In genomic region chr2:38690499-38691420, GRCh38 we compare ENCODE assay signal across 9 cellular contexts. TPM values are rescaled to one million over a fixed set of nuclear protein-coding genes. Genes with fewer than 3 reads are reported as not detected.
DNase-seq lines count a peak whose midpoint lies in the region; ATAC-seq and TF ChIP-seq lines count a peak whose summit lies in the region.
"Had no signal": no experiment of that assay in that cellular context is flagged by ENCODE, and none has a peak within 500 bp of the region (broad histone marks: within the 10 kb centered on the region; RNA-seq: fewer than 3 reads in every experiment).

No MANE protein-coding gene starts in this region.

- intact Hi-C loops in CD4-positive, alpha-beta memory T cell (cut with micrococcal nuclease) = no loop called here

- no peaks in the 10 kb centered on the region for H3K9me3 ChIP-seq in CD4-positive, alpha-beta memory T cell (ENCODE audit: control insufficient read depth in 1 of 2, low read length in 2 of 2)
- H3K9me3 ChIP-seq: lower lobe of right lung had no signal

- no peak for TF ChIP-seq CTCF in LNCaP clone FGC (IDR thresholded peaks at IDR 0.05; ENCODE audit: control insufficient read depth, extremely low read depth, insufficient read depth)

- peak overlapping the region in 6 of 8 donors; percentile 46 to 68 (median 60) for H3K4me3 Mint-ChIP-seq in CD4-positive, alpha-beta memory T cell

- POLR2A ChIA-PET in CD4-positive, alpha-beta memory T cell (lab: Charles Lee; ENCODE audit: partially characterized antibody) = interaction anchor here (0.9 to 4.7 kb wide), 13 partner anchors 8 to 109 kb away, joined by 3 to 45 read pairs (median 5); partner anchors contain the start of genes GALM and SRSF7

- peaks cover 69% of the 10 kb centered on the region for H3K4me1 ChIP-seq in CD4-positive, alpha-beta memory T cell (ENCODE audit: insufficient read depth, low read length)
- H3K4me1 ChIP-seq in mesendoderm (ENCODE audit: control insufficient read depth, low read depth, low read length) = no peaks in the 10 kb centered on the region

- H3K9ac ChIP-seq in mesendoderm (ENCODE audit: low read length) = no peak overlapping the region

- no peak overlapping the region for H3K23ac ChIP-seq in mesendoderm (ENCODE audit: low read length)

- peaks cover 16% of the 10 kb centered on the region for H3K36me3 ChIP-seq in CD4-positive, alpha-beta memory T cell (ENCODE audit: insufficient read depth, low read length)
- H3K36me3 ChIP-seq in mesendoderm (ENCODE audit: control insufficient read depth, insufficient read depth, low read length) = no peaks in the 10 kb centered on the region

- no peak overlapping the region for H2BK120ac ChIP-seq in mesendoderm (ENCODE audit: low read depth, low read length)

- no peak overlapping the region for H2AK5ac ChIP-seq in mesendoderm (ENCODE audit: low read length)

- no peak overlapping the region for H3K56ac ChIP-seq in mesendoderm (ENCODE audit: low read length)

- CTCF ChIA-PET in CD4-positive, alpha-beta memory T cell (lab: Charles Lee; ENCODE audit: partially characterized antibody) = interaction anchor here (0.5 to 3.2 kb wide), 8 partner anchors 9 to 109 kb away, joined by 3 to 20 read pairs (median 5); partner anchors contain the start of gene SRSF7

- no peak overlapping the region for H2BK15ac ChIP-seq in mesendoderm (replicated peaks; ENCODE audit: low read depth)

- H3K27me3 ChIP-seq in CD4-positive, alpha-beta memory T cell (ENCODE audit: insufficient read depth, low read length) = no peaks in the 10 kb centered on the region
- H3K27me3 ChIP-seq in mesendoderm (ENCODE audit: insufficient read depth, low read length, poor library complexity) = no peaks in the 10 kb centered on the region

- H3K18ac ChIP-seq in mesendoderm (ENCODE audit: low read length) = no peak overlapping the region

- no peaks in the 10 kb centered on the region for H3K79me1 ChIP-seq in mesendoderm (ENCODE audit: low read length)

- H3K36me3 Mint-ChIP-seq in CD4-positive, alpha-beta memory T cell = peaks cover 41 to 55% of the 10 kb centered on the region in 2 donors

- H3K9me3 Mint-ChIP-seq in CD4-positive, alpha-beta memory T cell = no peaks in the 10 kb centered on the region

- H3K4me2 ChIP-seq in mesendoderm (ENCODE audit: low read length) = no peak overlapping the region

- WGBS in mesendoderm (ENCODE audit: extremely low coverage, insufficient coverage, low lambda C conversion rate) = no CpG with 5 or more reads among the region's 8 CpGs

- ATAC-seq in GM18870 (IDR thresholded peaks at IDR 0.05; ENCODE audit: unreplicated experiment) (no peak), HG03139 (IDR thresholded peaks at IDR 0.05; ENCODE audit: unreplicated experiment) (no peak), HG02870 (IDR thresholded peaks at IDR 0.05; ENCODE audit: unreplicated experiment) (no peak)

- peak overlapping the region; percentile 44 to 89 (median 82) for H3K27ac Mint-ChIP-seq in CD4-positive, alpha-beta memory T cell

- H2BK5ac ChIP-seq in mesendoderm (ENCODE audit: low read length) = no peak overlapping the region

- peaks cover 45 to 76% (median 59%) of the 10 kb centered on the region in 4 donors for H3K4me1 Mint-ChIP-seq in CD4-positive, alpha-beta memory T cell

- no peak overlapping the region for H4K5ac ChIP-seq in mesendoderm (ENCODE audit: low read length)

- no peaks in the 10 kb centered on the region for H3K27me3 Mint-ChIP-seq in CD4-positive, alpha-beta memory T cell

- H3K79me2 ChIP-seq in mesendoderm (ENCODE audit: control insufficient read depth, insufficient read depth, low read length) = no peaks in the 10 kb centered on the region

- H4K8ac ChIP-seq in mesendoderm (ENCODE audit: low read depth, low read length) = no peak overlapping the region

- H3K27ac ChIP-seq in CD4-positive, alpha-beta memory T cell (ENCODE audit: low read depth, low read length) = no peak overlapping the region
- H3K27ac ChIP-seq in mesendoderm (ENCODE audit: low read depth, low read length) = no peak overlapping the region
- H3K27ac ChIP-seq: lower lobe of right lung had no signal

- no peak for DNase-seq in CD4-positive, alpha-beta memory T cell
- peak; percentile 35 for DNase-seq in LNCaP clone FGC (ENCODE audit: low read depth)
- peak; percentile 80 for DNase-seq in astrocyte of the hippocampus (ENCODE audit: low read depth, low spot score)
- DNase-seq in mesendoderm = peak; percentile 26
- DNase-seq in GDM1 (lab: John Stamatoyannopoulos, UW) = no peak
- DNase-seq: lower lobe of right lung had no signal

- H3K4me3 ChIP-seq in CD4-positive, alpha-beta memory T cell (ENCODE audit: low read length in 2 of 2) = no peak overlapping the region
- H3K4me3 ChIP-seq in LNCaP clone FGC (ENCODE audit: low read depth, low read length) = no peak overlapping the region
- no peak overlapping the region for H3K4me3 ChIP-seq in mesendoderm (ENCODE audit: low read length)
- H3K4me3 ChIP-seq: lower lobe of right lung had no signal

- no peak overlapping the region for H3K4ac ChIP-seq in mesendoderm (ENCODE audit: low read depth, low read length)

RNA-seq across cellular contexts. Expression of gene GALM, which starts 24.8 kb away (rescaled TPM):
- 10 to 100 TPM; 35.5 to 35.8 TPM for total RNA-seq in CD4-positive, alpha-beta memory T cell
- 10 to 100 TPM; 51.2 to 60.4 TPM for polyA plus RNA-seq in CD4-positive, alpha-beta memory T cell
- 13.4 TPM for polyA plus RNA-seq in mesendoderm (2013, experiment 1 of 2)
- 12.9 TPM for polyA plus RNA-seq in mesendoderm (2013, experiment 2 of 2)

Comparison
In these comparisons a context has a peak if more than half of its experiments do, and no peak if none do; other contexts are left out.
1. DNase-seq: peak in LNCaP clone FGC (single experiment), astrocyte of the hippocampus (single experiment) and mesendoderm (single experiment); none in CD4-positive, alpha-beta memory T cell (0 of 5) and GDM1 (single experiment).